ENCODE assay signal across 1 cellular context in genomic region chr20:297925-298754, GRCh38.
TF ChIP-seq lines count a peak whose summit lies in the region.

No MANE protein-coding gene starts in this region.

TF ChIP-seq in HEK293, 187 proteins besides CTCF, POLR2A, EP300 and RAD21 (continued from another document):
- TF ChIP-seq KLF17 (tag by site-specific recombination; IDR thresholded peaks at IDR 0.05) (peak; percentile 19; the same call in 1 of the 2 replicates), ZNF585B (tag by site-specific recombination; IDR thresholded peaks at IDR 0.05) (no peak), SP7 (tag by site-specific recombination; IDR thresholded peaks at IDR 0.05) (peak; percentile 20; the same call in 1 of the 2 replicates), YY1 (tag by site-specific recombination; IDR thresholded peaks at IDR 0.05) (no peak), ZNF544 (tag by site-specific recombination; IDR thresholded peaks at IDR 0.05) (no peak), ZSCAN18 (tag by site-specific recombination; IDR thresholded peaks at IDR 0.05) (no peak), PRDM10 (tag by site-specific recombination; IDR thresholded peaks at IDR 0.05) (no peak), GLIS2 (tag by site-specific recombination; IDR thresholded peaks at IDR 0.05) (peak; percentile 71), SP2 (tag by site-specific recombination; IDR thresholded peaks at IDR 0.05) (peak; percentile 38; the same call in 1 of the 2 replicates), ZBTB21 (tag by site-specific recombination; IDR thresholded peaks at IDR 0.05) (no peak), ZNF76 (tag by site-specific recombination; IDR thresholded peaks at IDR 0.05; ENCODE audit: borderline replicate concordance, low read depth) (peak; percentile 88), ZNF513 (tag by site-specific recombination; IDR thresholded peaks at IDR 0.05) (no peak), RBAK (tag by site-specific recombination; IDR thresholded peaks at IDR 0.05) (no peak), ZNF600 (tag by site-specific recombination; IDR thresholded peaks at IDR 0.05) (peak; percentile 85), ZNF843 (tag by site-specific recombination; IDR thresholded peaks at IDR 0.05) (no peak), ZXDB (tag by site-specific recombination; IDR thresholded peaks at IDR 0.05) (peak; percentile 46), ZNF529 (tag by site-specific recombination; IDR thresholded peaks at IDR 0.05; ENCODE audit: insufficient replicate concordance) (no peak), ZNF366 (tag by site-specific recombination; conservative IDR thresholded peaks at IDR 0.05) (no peak)
